9 cellular contexts compared by ENCODE assay signal in the genomic region with DNA sequence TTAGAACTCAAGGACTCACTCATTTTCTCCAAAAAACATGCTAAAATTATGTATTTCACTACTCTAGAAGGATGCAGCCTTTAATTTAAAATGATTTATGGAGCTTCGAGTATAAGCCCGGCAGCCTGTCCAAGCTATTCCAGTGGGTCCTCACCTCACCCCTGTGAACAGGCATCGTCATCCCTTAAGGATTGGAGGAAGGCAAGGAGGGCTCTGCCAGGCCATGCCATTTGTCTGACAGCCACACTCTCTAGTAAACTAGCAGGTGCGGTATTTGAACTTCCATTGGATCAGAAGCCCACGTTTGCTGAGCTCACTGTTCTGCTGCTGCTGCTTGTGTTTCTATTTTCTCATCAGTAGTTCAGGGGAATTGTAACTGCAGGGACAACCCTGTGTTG. TPM values are rescaled to one million over a fixed set of nuclear protein-coding genes. Genes with fewer than 3 reads are reported as not detected.
A peak's percentile ranks its signal among the peaks of the same experiment; 100 is the strongest.
DNase-seq lines count a peak whose midpoint lies in the region; ATAC-seq and TF ChIP-seq lines count a peak whose summit lies in the region.
"Had no signal": no experiment of that assay in that cellular context is flagged by ENCODE, and none has a peak within 500 bp of the region (broad histone marks: within the 10 kb centered on the region; RNA-seq: fewer than 3 reads in every experiment).

No MANE protein-coding gene starts in this region.

- H3K4me1 Mint-ChIP-seq in activated naive CD8-positive, alpha-beta T cell treated with anti-CD3 and anti-CD28 coated beads, Interleukin-2, amount 50 U/mL, for 24 hours, result peaks cover 7% of the 10 kb centered on the region

- H3K4me1 ChIP-seq in right atrium auricular region (peaks cover 0 to 93% of the 10 kb centered on the region in 2 donors), ectodermal cell (ENCODE audit: control insufficient read depth, insufficient read depth, low read length) (peaks cover 34% of the 10 kb centered on the region), vagina (peaks cover 79% of the 10 kb centered on the region)

- H3K4me3 Mint-ChIP-seq in activated naive CD8-positive, alpha-beta T cell treated with anti-CD3 and anti-CD28 coated beads, Interleukin-2, amount 50 U/mL, for 24 hours, result no peak overlapping the region

- no peaks in the 10 kb centered on the region for H3K36me3 ChIP-seq in right atrium auricular region
- no peaks in the 10 kb centered on the region for H3K36me3 ChIP-seq in ectodermal cell (ENCODE audit: control insufficient read depth, insufficient read depth, low read length)
- H3K36me3 ChIP-seq in vagina, result peaks cover 0 to 9% of the 10 kb centered on the region in 2 donors

- no peak for DNase-seq in right atrium auricular region (ENCODE audit: low spot score)
- no peak for DNase-seq in cardiac septum (ENCODE audit: low spot score)
- DNase-seq in myocyte (ENCODE audit: low read depth), result peak; percentile 90
- no peak for DNase-seq in vagina (ENCODE audit: extremely low spot score in 2 of 2)
- DNase-seq in activated naive CD8-positive, alpha-beta T cell treated with anti-CD3 and anti-CD28 coated beads, Interleukin-2, amount 50 U/mL, for 24 hours, result no peak
- DNase-seq in ecto neural progenitor cell (ENCODE audit: low spot score), result no peak
- DNase-seq in activated CD4-positive, CD25-positive, alpha-beta regulatory T cell treated with anti-CD3 and anti-CD28 coated beads, Interleukin-2, amount 50 U/mL, for 72 hours, result no peak

- H3K4me3 ChIP-seq in right atrium auricular region, result peak overlapping the region; percentile 51 to 59
- H3K4me3 ChIP-seq in ectodermal cell (ENCODE audit: insufficient read depth, low read depth, low read length), result no peak overlapping the region
- H3K4me3 ChIP-seq in vagina, result peak overlapping the region; percentile 68 to 75

- no peak for TF ChIP-seq CTCF in right atrium auricular region (IDR thresholded peaks at IDR 0.05)
- TF ChIP-seq CTCF in vagina (IDR thresholded peaks at IDR 0.05), result no peak

- no peaks in the 10 kb centered on the region for H3K36me3 Mint-ChIP-seq in activated naive CD8-positive, alpha-beta T cell treated with anti-CD3 and anti-CD28 coated beads, Interleukin-2, amount 50 U/mL, for 24 hours (ENCODE audit: low read depth)
- H3K36me3 Mint-ChIP-seq: activated naive CD4-positive, alpha-beta T cell treated with anti-CD3 and anti-CD28 coated beads, Interleukin-2, amount 50 U/mL, for 72 hours had no signal

- H3K9me3 ChIP-seq in right atrium auricular region, result no peaks in the 10 kb centered on the region
- no peaks in the 10 kb centered on the region for H3K9me3 ChIP-seq in ectodermal cell (ENCODE audit: control insufficient read depth, low read length)
- no peaks in the 10 kb centered on the region for H3K9me3 ChIP-seq in vagina

- H3K27me3 ChIP-seq in right atrium auricular region, result no peaks in the 10 kb centered on the region
- no peaks in the 10 kb centered on the region for H3K27me3 ChIP-seq in ectodermal cell (ENCODE audit: control insufficient read depth, insufficient read depth, low read length, poor library complexity, severe bottlenecking)
- no peaks in the 10 kb centered on the region for H3K27me3 ChIP-seq in vagina

- no peaks in the 10 kb centered on the region for H3K9me3 Mint-ChIP-seq in activated naive CD8-positive, alpha-beta T cell treated with anti-CD3 and anti-CD28 coated beads, Interleukin-2, amount 50 U/mL, for 24 hours
- H3K9me3 Mint-ChIP-seq: activated naive CD4-positive, alpha-beta T cell treated with anti-CD3 and anti-CD28 coated beads, Interleukin-2, amount 50 U/mL, for 72 hours had no signal

- H3K27ac Mint-ChIP-seq in activated naive CD8-positive, alpha-beta T cell treated with anti-CD3 and anti-CD28 coated beads, Interleukin-2, amount 50 U/mL, for 24 hours, result no peak overlapping the region
- H3K27ac Mint-ChIP-seq: activated naive CD4-positive, alpha-beta T cell treated with anti-CD3 and anti-CD28 coated beads, Interleukin-2, amount 50 U/mL, for 72 hours had no signal

- ATAC-seq in activated naive CD8-positive, alpha-beta T cell treated with anti-CD3 and anti-CD28 coated beads, Interleukin-2, amount 50 U/mL, for 24 hours, result no peak
- ATAC-seq: activated naive CD4-positive, alpha-beta T cell treated with anti-CD3 and anti-CD28 coated beads, Interleukin-2, amount 50 U/mL, for 72 hours had no signal

- TF ChIP-seq POLR2A in vagina (IDR thresholded peaks at IDR 0.05), result no peak

- 85 to 93% methylated on average over 5 of the region's 5 CpGs for WGBS in ectodermal cell, 2 experiments

- peak overlapping the region; percentile 90 to 95 for H3K27ac ChIP-seq in right atrium auricular region
- H3K27ac ChIP-seq in ectodermal cell (ENCODE audit: insufficient read depth, low read depth, low read length, poor library complexity, severe bottlenecking), result peak overlapping the region; percentile 83
- H3K27ac ChIP-seq in vagina, result peak overlapping the region; percentile 83

- H3K27me3 Mint-ChIP-seq in activated naive CD8-positive, alpha-beta T cell treated with anti-CD3 and anti-CD28 coated beads, Interleukin-2, amount 50 U/mL, for 24 hours, result no peaks in the 10 kb centered on the region

- intact Hi-C loops in cardiac septum (cut with DNase I), result loop anchor here (2.0 to 5.0 kb wide), 2 partner anchors 90 to 193 kb away; no protein-coding TSS in a partner anchor
- intact Hi-C loops in vagina (cut with DNase I), result no loop called here

RNA-seq across cellular contexts. Expression of a gene that starts 39.8 kb away (rescaled TPM):
- total RNA-seq in right atrium auricular region (10 to 100 TPM; 32.2 to 33.8 TPM), cardiac septum (63.4 TPM), myocyte (42.2 and 62.3 TPM in 2 replicates), vagina (28.2 TPM)
- polyA plus RNA-seq in ectodermal cell (2013, experiment 1 of 4), result 34.1 TPM
- 39.8 TPM for polyA plus RNA-seq in ectodermal cell (2013, experiment 2 of 4)
- 37.3 TPM for polyA plus RNA-seq in ectodermal cell (2013, experiment 3 of 4)
- 38.3 TPM for polyA plus RNA-seq in ectodermal cell (2013, experiment 4 of 4)
- polyA plus RNA-seq in myocyte (2012), result 72.3 TPM
